Comparison of ENCODE assay signal across 9 cellular contexts in the genomic region with DNA sequence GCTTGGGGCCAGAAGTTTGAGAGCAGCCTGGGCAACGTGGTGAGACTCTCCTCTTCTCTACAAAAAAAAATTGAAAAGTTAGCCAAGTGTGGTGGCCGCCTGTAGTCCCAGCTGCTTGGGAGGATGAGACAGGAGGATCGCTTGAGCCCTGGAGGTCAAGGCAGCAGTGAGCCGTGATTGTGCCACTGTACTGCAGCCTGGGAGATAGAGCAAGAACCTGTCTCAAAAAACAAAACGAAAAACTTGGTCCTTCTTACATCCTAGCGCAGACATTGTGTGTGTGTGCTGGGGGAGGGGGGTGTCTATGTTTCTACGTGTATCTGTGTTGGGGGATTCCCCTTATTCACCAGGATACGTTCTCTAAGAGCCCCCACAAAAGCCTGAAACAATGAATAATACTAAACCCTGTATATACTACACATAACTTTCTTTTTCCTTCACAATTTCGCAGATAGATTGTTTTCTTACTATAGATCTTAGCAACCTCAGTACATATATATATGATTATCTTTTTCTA. TPM values are rescaled to one million over a fixed set of nuclear protein-coding genes. Genes with fewer than 3 reads are reported as not detected.
DNase-seq lines count a peak whose midpoint lies in the region; ATAC-seq and TF ChIP-seq lines count a peak whose summit lies in the region.
"Had no signal": no experiment of that assay in that cellular context is flagged by ENCODE, and none has a peak within 500 bp of the region (broad histone marks: within the 10 kb centered on the region; RNA-seq: fewer than 3 reads in every experiment).

No MANE protein-coding gene starts in this region.

- H3K4me3 ChIP-seq in Panc1 (ENCODE audit: low read depth in 2 of 2, low read length in 2 of 2) (peak overlapping the region; percentile 24 to 32; a peak in 3 of 4 replicates), foreskin fibroblast (ENCODE audit: low read depth in 1 of 2, low read length in 2 of 2) (peak overlapping the region in 1 of 2 donors; percentile 48)

- H3K36me3 Mint-ChIP-seq in osteocyte (ENCODE audit: unreplicated experiment), result peaks cover 16% of the 10 kb centered on the region

- POLR2A ChIA-PET in Panc1 (lab: Charles Lee), result no interaction called here

- H3K27ac ChIP-seq in C4-2B, result peak overlapping the region; percentile 14; the same call in 1 of the 2 replicates
- peak overlapping the region; percentile 84 for H3K27ac ChIP-seq in Panc1 (ENCODE audit: low read length)
- H3K27ac ChIP-seq in epithelial cell of prostate, result peak overlapping the region; percentile 88

- H3K27me3 Mint-ChIP-seq in osteocyte (ENCODE audit: unreplicated experiment), result no peaks in the 10 kb centered on the region

- in situ Hi-C loops in Panc1 (cut with HindIII; ENCODE audit: low pct_unique_long_range_greater_than_20kb, low sequenced_read_pairs), result no loop called here

- DNase-seq in Panc1 (ENCODE audit: low read depth, low spot score) (no peak), epithelial cell of prostate (ENCODE audit: low read depth, low spot score) (no peak), osteocyte (ENCODE audit: extremely low spot score, unreplicated experiment) (no peak), NCI-H510A treated with DMSO at 0.1 percent for 48 hours (lab: John Stamatoyannopoulos, UW) (no peak), UCSD-AML1 (lab: John Stamatoyannopoulos, UW; ENCODE audit: unreplicated experiment) (no peak), foreskin fibroblast (no peak), hippocampal formation (lab: John Stamatoyannopoulos, UW) (no peak)
- DNase-seq: NCI-H187 had no signal

- H3K27me3 ChIP-seq in Panc1 (ENCODE audit: control insufficient read depth, insufficient read depth, low read length), result no peaks in the 10 kb centered on the region

- intact Hi-C loops in Panc1 (cut with micrococcal nuclease; ENCODE audit: unreplicated experiment), result no loop called here

- no peak for TF ChIP-seq CTCF in C4-2B (conservative IDR thresholded peaks at IDR 0.05)
- no peak for TF ChIP-seq CTCF in Panc1 (IDR thresholded peaks at IDR 0.05)
- TF ChIP-seq CTCF in osteocyte (IDR thresholded peaks at IDR 0.05), result no peak
- TF ChIP-seq CTCF in foreskin fibroblast (IDR thresholded peaks at IDR 0.05; ENCODE audit: low read depth, low read length), result no peak

- no peak for ATAC-seq in Panc1

- no TSS peak for BruUV-seq in Panc1 (replicated peaks; lab: Mats Ljungman, UMichigan)

- no peaks in the 10 kb centered on the region for H3K9me3 Mint-ChIP-seq in osteocyte (ENCODE audit: unreplicated experiment)

- no peaks in the 10 kb centered on the region; the same call in 1 of the 2 replicates for H3K36me3 ChIP-seq in Panc1 (ENCODE audit: control insufficient read depth, insufficient read depth, low read length)

- peak overlapping the region; percentile 71 for H3K4me3 Mint-ChIP-seq in osteocyte (ENCODE audit: unreplicated experiment)

- CTCF ChIA-PET in Panc1 (lab: Charles Lee), result no interaction called here

- peaks cover 25% of the 10 kb centered on the region for H3K4me1 ChIP-seq in Panc1 (ENCODE audit: control insufficient read depth, insufficient read depth, low read length)

- peaks cover 60% of the 10 kb centered on the region for H3K4me1 Mint-ChIP-seq in osteocyte (ENCODE audit: unreplicated experiment)

- H3K27ac Mint-ChIP-seq in osteocyte (ENCODE audit: unreplicated experiment), result peak overlapping the region; percentile 96

- no peaks in the 10 kb centered on the region for H3K9me3 ChIP-seq in Panc1 (ENCODE audit: control insufficient read depth, insufficient read depth, low read depth, low read length)

RNA-seq across cellular contexts. Expression of gene AXL, which starts 7.9 kb away (rescaled TPM):
- total RNA-seq in Panc1 (2021; ENCODE audit: unreplicated experiment) (128 TPM), osteocyte (250 and 265 TPM in 2 replicates)
- polyA plus RNA-seq in Panc1 (2012; ENCODE audit: insufficient read length), result 87.2 TPM

RNA-seq across cellular contexts. Expression of gene CYP2S1, which starts 33.9 kb away (rescaled TPM):
- total RNA-seq in Panc1 (2021; ENCODE audit: unreplicated experiment) (8.5 TPM), osteocyte (not detected in 2 replicates)
- 10.0 TPM for polyA plus RNA-seq in Panc1 (2012; ENCODE audit: insufficient read length)

RNA-seq across cellular contexts. Expression of gene HNRNPUL1, which starts 37.2 kb away (rescaled TPM):
- total RNA-seq in Panc1 (2021; ENCODE audit: unreplicated experiment) (183 TPM), osteocyte (226 and 237 TPM in 2 replicates)
- 148 TPM for polyA plus RNA-seq in Panc1 (2012; ENCODE audit: insufficient read length)

Comparison
In these comparisons a context has a peak if more than half of its experiments do, and no peak if none do; other contexts are left out.
1. H3K27ac ChIP-seq: peak in every context shown above with its lines; median percentile 88 in epithelial cell of prostate; 84 in Panc1; 14 in C4-2B.